ENCODE assay signal across 10 cellular contexts in genomic region chr17:42408076-42408475, GRCh38. TPM values are rescaled to one million over a fixed set of nuclear protein-coding genes. Genes with fewer than 3 reads are reported as not detected.
DNase-seq lines count a peak whose midpoint lies in the region; ATAC-seq and TF ChIP-seq lines count a peak whose summit lies in the region.
"Had no signal": no experiment of that assay in that cellular context is flagged by ENCODE, and none has a peak within 500 bp of the region (broad histone marks: within the 10 kb centered on the region; RNA-seq: fewer than 3 reads in every experiment).

No MANE protein-coding gene starts in this region.

- no peaks in the 10 kb centered on the region for H3K27me3 Mint-ChIP-seq in chondrocyte (ENCODE audit: low read depth)
- peaks cover 0 to 2% of the 10 kb centered on the region in 2 donors for H3K27me3 Mint-ChIP-seq in CD8-positive, alpha-beta memory T cell
- H3K27me3 Mint-ChIP-seq: central memory CD8-positive, alpha-beta T cell had no signal

- H3K27ac Mint-ChIP-seq in chondrocyte (ENCODE audit: unreplicated experiment): peak overlapping the region; percentile 77
- H3K27ac Mint-ChIP-seq in CD8-positive, alpha-beta memory T cell: peak overlapping the region in 1 of 8 donors; percentile 84

- no peak overlapping the region for H3K4me3 ChIP-seq in H7 (ENCODE audit: insufficient read depth, low read depth, low read length)
- no peak overlapping the region for H3K4me3 ChIP-seq in CD8-positive, alpha-beta memory T cell (ENCODE audit: low read length)

- H3K9me3 ChIP-seq in CD8-positive, alpha-beta memory T cell (ENCODE audit: low read length): no peaks in the 10 kb centered on the region
- H3K9me3 ChIP-seq: BE2C had no signal

- H3K36me3 Mint-ChIP-seq in chondrocyte (ENCODE audit: low read depth): peaks cover 15% of the 10 kb centered on the region
- no peaks in the 10 kb centered on the region for H3K36me3 Mint-ChIP-seq in CD8-positive, alpha-beta memory T cell

- intact Hi-C loops in sciatic nerve (cut with DNase I): loop anchor here (5.0 kb wide), 1 partner anchor 86 kb away; no protein-coding TSS in a partner anchor

- H3K4me1 ChIP-seq in CD8-positive, alpha-beta memory T cell (ENCODE audit: insufficient read depth, low read length): peaks cover 9% of the 10 kb centered on the region
- H3K4me1 ChIP-seq: BE2C had no signal

- no peaks in the 10 kb centered on the region for H3K27me3 ChIP-seq in H7 (ENCODE audit: control insufficient read depth, insufficient read depth, low read length)
- H3K27me3 ChIP-seq in CD8-positive, alpha-beta memory T cell (ENCODE audit: insufficient read depth, low read length, poor library complexity, severe bottlenecking): no peaks in the 10 kb centered on the region
- H3K27me3 ChIP-seq: BE2C had no signal

- POLR2A ChIA-PET in CD8-positive, alpha-beta memory T cell (lab: Charles Lee): no interaction called here

- peak overlapping the region; percentile 4 for H3K4me3 Mint-ChIP-seq in chondrocyte (ENCODE audit: unreplicated experiment)
- no peak overlapping the region for H3K4me3 Mint-ChIP-seq in CD8-positive, alpha-beta memory T cell
- H3K4me3 Mint-ChIP-seq: central memory CD8-positive, alpha-beta T cell had no signal

- no peaks in the 10 kb centered on the region for H3K9me3 Mint-ChIP-seq in chondrocyte (ENCODE audit: low read depth)
- no peaks in the 10 kb centered on the region for H3K9me3 Mint-ChIP-seq in CD8-positive, alpha-beta memory T cell
- H3K9me3 Mint-ChIP-seq: central memory CD8-positive, alpha-beta T cell had no signal

- H3K4me1 Mint-ChIP-seq in chondrocyte (ENCODE audit: low read depth): peaks cover 68% of the 10 kb centered on the region
- H3K4me1 Mint-ChIP-seq in CD8-positive, alpha-beta memory T cell: peaks cover 6 to 11% (median 9%) of the 10 kb centered on the region in 3 donors

- CTCF ChIA-PET in CD8-positive, alpha-beta memory T cell (lab: Charles Lee): interaction anchor here (1.1 to 14.7 kb wide), 4 partner anchors 19 to 111 kb away, joined by 3 to 373 read pairs (median 20); partner anchors contain the start of gene STAT3

- peak; percentile 50 for ATAC-seq in sciatic nerve
- ATAC-seq in GM21360 (IDR thresholded peaks at IDR 0.05; ENCODE audit: unreplicated experiment): no peak

- H3K27ac ChIP-seq in CD8-positive, alpha-beta memory T cell (ENCODE audit: low read depth, low read length): no peak overlapping the region

- DNase-seq in H7: peak; percentile 58
- DNase-seq in chondrocyte (ENCODE audit: low spot score): no peak
- peak in 42 of 51 donors; percentile 8 to 92 (median 67) for DNase-seq in hypothalamus (lab: John Stamatoyannopoulos, UW)
- DNase-seq in sciatic nerve (ENCODE audit: low spot score): peak; percentile 81
- no peak for DNase-seq in activated T-cell treated with anti-CD3 and anti-CD28 coated beads for 4 hours
- no peak for DNase-seq in NOMO-1 treated with dmso at 0.1 percent for 144 hours (lab: John Stamatoyannopoulos, UW; ENCODE audit: unreplicated experiment)
- no peak for DNase-seq in CD8-positive, alpha-beta memory T cell

- H3K36me3 ChIP-seq in H7 (replicated peaks; ENCODE audit: control insufficient read depth, insufficient read depth, low read length): peaks cover 2% of the 10 kb centered on the region; the same call in 1 of the 2 replicates
- H3K36me3 ChIP-seq in CD8-positive, alpha-beta memory T cell (ENCODE audit: insufficient read depth, low read length): no peaks in the 10 kb centered on the region
- H3K36me3 ChIP-seq: BE2C had no signal

- TF ChIP-seq CTCF in chondrocyte (IDR thresholded peaks at IDR 0.05): no peak

RNA-seq across cellular contexts. Expression of gene CAVIN1, which starts 15.0 kb away (rescaled TPM):
- 18.6 and 26.9 TPM in 2 replicates for total RNA-seq in H7 (2014; rRNA removed; shearing (Covaris generic))
- 501 to 877 TPM (median 874 TPM) in 3 replicates for total RNA-seq in chondrocyte
- total RNA-seq in sciatic nerve: 608 TPM
- under 1 TPM; 0.18 to 0.22 TPM for total RNA-seq in CD8-positive, alpha-beta memory T cell
- not detected for polyA plus RNA-seq in CD8-positive, alpha-beta memory T cell

RNA-seq across cellular contexts. Expression of gene STAT3, which starts 19.8 kb away (rescaled TPM):
- 54.6 and 101 TPM in 2 replicates for total RNA-seq in H7 (2014; rRNA removed; shearing (Covaris generic))
- 164 to 203 TPM (median 164 TPM) in 3 replicates for total RNA-seq in chondrocyte
- 284 TPM for total RNA-seq in sciatic nerve
- 100 to 1,000 TPM; 148 to 155 TPM for total RNA-seq in CD8-positive, alpha-beta memory T cell
- polyA plus RNA-seq in CD8-positive, alpha-beta memory T cell: 166 TPM

RNA-seq across cellular contexts. Expression of gene ATP6V0A1, which starts 50.6 kb away (rescaled TPM):
- total RNA-seq in H7 (2014; rRNA removed; shearing (Covaris generic)): 21.0 and 21.7 TPM in 2 replicates
- total RNA-seq in chondrocyte (49.9 to 63.4 TPM (median 61.3 TPM) in 3 replicates), sciatic nerve (115 TPM)
- total RNA-seq in CD8-positive, alpha-beta memory T cell: 1 to 10 TPM; 3.0 to 3.6 TPM
- polyA plus RNA-seq in CD8-positive, alpha-beta memory T cell: 5.5 TPM

Comparison
In these comparisons a context has a peak if more than half of its experiments do, and no peak if none do; other contexts are left out.
1. DNase-seq: peak in H7 (single experiment), hypothalamus (42 of 51) and sciatic nerve (single experiment); none in chondrocyte (single experiment), activated T-cell treated with anti-CD3 and anti-CD28 coated beads for 4 hours (single experiment), NOMO-1 treated with dmso at 0.1 percent for 144 hours (single experiment) and CD8-positive, alpha-beta memory T cell (0 of 5).
2. RNA of gene CAVIN1, which starts 15.0 kb away (total RNA-seq): 501 to 877 TPM in chondrocyte and 608 TPM in sciatic nerve (single experiment); 18.6 to 26.9 TPM in H7 and 0.18 to 0.22 TPM in CD8-positive, alpha-beta memory T cell; every median in the first group is over 10 times any median in the second.